ENCODE assay signal across 9 cellular contexts in the genomic region with DNA sequence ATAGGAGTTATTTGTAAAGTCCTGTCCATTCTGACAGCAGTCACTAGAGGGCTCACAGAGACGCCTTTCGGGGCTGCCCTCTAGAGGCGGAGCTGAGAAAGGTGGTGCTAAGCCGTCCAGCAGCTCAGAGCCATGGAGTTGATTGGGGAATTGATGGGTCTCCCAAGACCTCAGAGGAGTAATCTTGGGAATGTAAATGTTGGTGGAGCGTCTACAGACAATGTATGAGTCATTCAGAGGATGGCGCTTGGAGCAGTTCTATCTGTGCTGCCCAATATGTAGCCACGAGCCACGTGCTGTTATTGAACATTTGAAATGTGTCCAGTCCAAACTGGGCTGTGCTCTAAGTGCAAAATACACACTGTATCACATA.
DNase-seq lines count a peak whose midpoint lies in the region; ATAC-seq and TF ChIP-seq lines count a peak whose summit lies in the region.
"Had no signal": no experiment of that assay in that cellular context is flagged by ENCODE, and none has a peak within 500 bp of the region (broad histone marks: within the 10 kb centered on the region; RNA-seq: fewer than 3 reads in every experiment).

No MANE protein-coding gene starts in this region.

- H3K27ac ChIP-seq in right cardiac atrium (ENCODE audit: low read length) = no peak overlapping the region
- H3K27ac ChIP-seq: skin epidermis had no signal

- no peaks in the 10 kb centered on the region for H3K36me3 Mint-ChIP-seq in activated naive CD8-positive, alpha-beta T cell treated with anti-CD3 and anti-CD28 coated beads, Interleukin-2, amount 10 ng/mL, durations not matched to agents 7 days and 5 days

- H2AFZ ChIP-seq in Loucy (ENCODE audit: low read length) = no peak overlapping the region

- no peak overlapping the region for H3K4me3 Mint-ChIP-seq in activated naive CD8-positive, alpha-beta T cell treated with anti-CD3 and anti-CD28 coated beads, Interleukin-2, amount 10 ng/mL, durations not matched to agents 7 days and 5 days

- H3K9me2 ChIP-seq in Loucy (replicated peaks; ENCODE audit: low read depth, low read length) = no peaks in the 10 kb centered on the region

- no peak overlapping the region for H3K9ac ChIP-seq in Loucy (ENCODE audit: low read depth, low read length, poor library complexity, severe bottlenecking)

- H3K4me1 Mint-ChIP-seq in activated naive CD8-positive, alpha-beta T cell treated with anti-CD3 and anti-CD28 coated beads, Interleukin-2, amount 10 ng/mL, durations not matched to agents 7 days and 5 days = peaks cover 3% of the 10 kb centered on the region

- no peaks in the 10 kb centered on the region for H3K9me3 Mint-ChIP-seq in activated naive CD8-positive, alpha-beta T cell treated with anti-CD3 and anti-CD28 coated beads, Interleukin-2, amount 10 ng/mL, durations not matched to agents 7 days and 5 days

- no peak overlapping the region for H3K27ac Mint-ChIP-seq in activated naive CD8-positive, alpha-beta T cell treated with anti-CD3 and anti-CD28 coated beads, Interleukin-2, amount 10 ng/mL, durations not matched to agents 7 days and 5 days

- in situ Hi-C loops in HAP-1 (cut with MboI; ENCODE audit: low sequenced_read_pairs) = loop anchor here (25.0 kb wide), 1 partner anchor 744 kb away; no protein-coding TSS in a partner anchor

- H3K9me3 ChIP-seq in HAP-1 (no peaks in the 10 kb centered on the region; the same call in 1 of the 2 replicates), Loucy (ENCODE audit: insufficient read depth, low read depth, low read length) (no peaks in the 10 kb centered on the region), right cardiac atrium (ENCODE audit: control insufficient read depth, low read length) (no peaks in the 10 kb centered on the region)

- no peaks in the 10 kb centered on the region for H3F3A ChIP-seq in Loucy (ENCODE audit: low read depth)

- H4K20me1 ChIP-seq in Loucy (ENCODE audit: insufficient read depth, low read length, poor library complexity, severe bottlenecking) = no peaks in the 10 kb centered on the region

- TF ChIP-seq CTCF in GM12872 (IDR thresholded peaks at IDR 0.05; ENCODE audit: insufficient read depth, low read depth, low read length) = peak; percentile 100
- TF ChIP-seq CTCF in Loucy (conservative IDR thresholded peaks at IDR 0.05; ENCODE audit: low read length) = peak; percentile 100

- POLR2A ChIA-PET in activated naive CD8-positive, alpha-beta T cell treated with anti-CD3 and anti-CD28 coated beads, Interleukin-2, amount 10 ng/mL, durations not matched to agents 7 days and 5 days (lab: Charles Lee) = no interaction called here

- H3K27me3 ChIP-seq in HAP-1 (ENCODE audit: low read depth) (no peaks in the 10 kb centered on the region), Loucy (ENCODE audit: insufficient read depth, low read length, poor library complexity, severe bottlenecking) (no peaks in the 10 kb centered on the region), right cardiac atrium (ENCODE audit: control insufficient read depth, insufficient read depth) (no peaks in the 10 kb centered on the region)

- H3K4me1 ChIP-seq in HAP-1 (peaks cover 8% of the 10 kb centered on the region), Loucy (ENCODE audit: insufficient read depth, low read length, poor library complexity, severe bottlenecking) (no peaks in the 10 kb centered on the region), right cardiac atrium (ENCODE audit: control insufficient read depth, insufficient read depth, low read length) (peaks cover 3% of the 10 kb centered on the region)

- no peaks in the 10 kb centered on the region for H3K36me3 ChIP-seq in HAP-1 (replicated peaks)
- no peaks in the 10 kb centered on the region for H3K36me3 ChIP-seq in Loucy (ENCODE audit: insufficient read depth, low read length)

- H3K4me2 ChIP-seq in Loucy (ENCODE audit: low read depth, low read length, poor library complexity, severe bottlenecking) = no peak overlapping the region

- peak; percentile 85 to 87 for DNase-seq in HAP-1 (ENCODE audit: low spot score in 2 of 2)
- DNase-seq in T follicular helper cell (ENCODE audit: low read depth) = peak; percentile 52
- peak; percentile 65 for DNase-seq in activated naive CD8-positive, alpha-beta T cell treated with anti-CD3 and anti-CD28 coated beads, Interleukin-2, amount 10 ng/mL, durations not matched to agents 7 days and 5 days
- peak; percentile 74 to 85 (median 81) for DNase-seq in right cardiac atrium
- peak; percentile 46 for DNase-seq in skeletal muscle cell (ENCODE audit: low read depth)
- DNase-seq in cortex of kidney (lab: John Stamatoyannopoulos, UW) = no peak

- 41% methylated on average over 8 of the region's 8 CpGs for WGBS in right cardiac atrium

- H3K4me3 ChIP-seq in HAP-1 = no peak overlapping the region
- H3K4me3 ChIP-seq in Loucy (ENCODE audit: low read length, poor library complexity, severe bottlenecking) = no peak overlapping the region
- no peak overlapping the region for H3K4me3 ChIP-seq in right cardiac atrium (ENCODE audit: low read length)
- no peak overlapping the region for H3K4me3 ChIP-seq in skeletal muscle cell (ENCODE audit: low read depth, low read length)
- H3K4me3 ChIP-seq: skin epidermis had no signal

- H3K27me3 Mint-ChIP-seq in activated naive CD8-positive, alpha-beta T cell treated with anti-CD3 and anti-CD28 coated beads, Interleukin-2, amount 10 ng/mL, durations not matched to agents 7 days and 5 days = peaks cover 3% of the 10 kb centered on the region

- intact Hi-C loops in right cardiac atrium (cut with DNase I) = loop anchor here in 2 of 4 donors (10.0 kb wide), 3 partner anchors 158 to 742 kb away; no protein-coding TSS in a partner anchor

- peak; percentile 96 for ATAC-seq in activated naive CD8-positive, alpha-beta T cell treated with anti-CD3 and anti-CD28 coated beads, Interleukin-2, amount 10 ng/mL, durations not matched to agents 7 days and 5 days (ENCODE audit: low read depth)
- ATAC-seq in right cardiac atrium = peak; percentile 91 to 92

- no peaks in the 10 kb centered on the region for H3K79me2 ChIP-seq in Loucy (ENCODE audit: insufficient read depth, low read length)
